ENCODE assay signal across 1 cellular context in genomic region chr4:83604315-83604714, GRCh38.
TF ChIP-seq lines count a peak whose summit lies in the region.

No MANE protein-coding gene starts in this region.

TF ChIP-seq in GM23338, 12 proteins besides CTCF, POLR2A, EP300 and RAD21 (continued from another document):
- TF ChIP-seq ZNF462 (CRISPR knock-in tag; IDR thresholded peaks at IDR 0.05) (no peak), CREB1 (CRISPR knock-in tag; IDR thresholded peaks at IDR 0.05; ENCODE audit: low read depth) (no peak), EZH2 (IDR thresholded peaks at IDR 0.05; ENCODE audit: low read depth, unreplicated experiment) (no peak), JUNB (IDR thresholded peaks at IDR 0.05; ENCODE audit: unreplicated experiment) (no peak)
